In the genomic region with DNA sequence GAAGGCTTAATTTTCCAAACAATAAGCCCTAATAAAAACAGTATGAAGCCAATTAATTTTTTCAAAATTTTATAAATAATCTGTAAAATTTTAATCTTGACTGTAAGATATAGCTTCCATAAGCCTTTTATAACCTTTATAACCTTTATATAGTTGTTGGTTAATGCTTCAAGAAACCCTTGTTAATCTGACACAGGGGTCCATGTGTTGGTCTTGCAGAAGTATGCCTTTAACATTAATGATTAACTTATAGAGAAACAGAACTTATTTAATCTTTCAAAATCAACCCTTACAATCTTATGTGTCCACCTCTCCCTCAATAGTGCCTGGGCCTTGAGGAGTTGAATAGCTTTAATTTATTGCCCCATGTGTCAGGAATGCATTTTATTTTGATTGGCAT, we compare ENCODE assay signal across 11 cellular contexts. TPM values are rescaled to one million over a fixed set of nuclear protein-coding genes. Genes with fewer than 3 reads are reported as not detected.
"Had no signal": no experiment of that assay in that cellular context is flagged by ENCODE, and none has a peak within 500 bp of the region (broad histone marks: within the 10 kb centered on the region; RNA-seq: fewer than 3 reads in every experiment).

No MANE protein-coding gene starts in this region.

- H2AFZ ChIP-seq: GM23338 had no signal

- ATAC-seq: GM23338, K562 had no signal

- H3K27ac ChIP-seq: HL-60 had no signal

- H3K4me2 ChIP-seq: GM23338 had no signal

- H3K4me3 ChIP-seq: GM23338, K562 had no signal

- FAIRE-seq: H1, H54, K562 had no signal

- DNase-seq: H9, HCEC 1CT, HFFc6, IMR-90, KG1 had no signal

- H3K4me3 Mint-ChIP-seq: GM23338, H9, HFFc6 had no signal

- H3K27ac Mint-ChIP-seq: GM23338, H9, HFFc6 had no signal

- H3K9me3 Mint-ChIP-seq: HFFc6 had no signal

RNA-seq across cellular contexts. Expression of gene HAO2, which starts 23.2 kb away (rescaled TPM):
- total RNA-seq: GM23338, H1, HFFc6, HT1080, IMR-90, K562 had no signal
- polyA plus RNA-seq: GM23338, H1, IMR-90, K562 had no signal
